9 cellular contexts compared by ENCODE assay signal in the genomic region with DNA sequence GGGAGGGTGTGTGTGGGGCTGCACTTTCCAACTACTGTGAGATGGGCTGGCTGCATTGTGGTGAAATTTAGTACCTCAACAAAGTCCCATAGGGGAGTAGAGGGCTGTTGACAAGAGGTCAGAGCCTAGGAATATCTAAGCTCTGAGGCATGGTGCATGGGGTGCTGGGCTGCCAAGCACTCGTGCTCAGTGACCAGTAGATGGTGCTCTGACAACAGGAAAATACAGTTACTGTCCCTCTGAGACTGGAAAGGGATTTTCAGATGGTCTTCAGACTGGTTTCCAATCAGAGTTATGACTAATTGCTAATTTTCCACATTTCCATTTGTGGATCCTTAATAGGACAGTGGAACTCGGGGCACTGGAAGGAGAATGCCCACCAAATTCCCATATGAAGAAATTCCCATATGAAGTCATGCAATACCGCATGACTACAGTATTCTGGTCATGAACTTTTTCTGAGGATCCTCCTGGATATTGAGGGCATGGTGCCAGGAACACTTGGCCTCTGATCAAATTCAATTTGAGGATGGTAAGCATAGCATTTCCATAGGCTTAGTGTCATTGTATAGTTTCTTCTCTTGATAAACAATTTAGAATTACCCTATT. TPM values are rescaled to one million over a fixed set of nuclear protein-coding genes. Genes with fewer than 3 reads are reported as not detected.
DNase-seq lines count a peak whose midpoint lies in the region; ATAC-seq, FAIRE-seq and TF ChIP-seq lines count a peak whose summit lies in the region.
"Had no signal": no experiment of that assay in that cellular context is flagged by ENCODE, and none has a peak within 500 bp of the region (broad histone marks: within the 10 kb centered on the region; RNA-seq: fewer than 3 reads in every experiment).

No MANE protein-coding gene starts in this region.

- RAD21 ChIA-PET in GM12878 (lab: Charles Lee; ENCODE audit: unreplicated experiment) = interaction anchor here (0.5 to 17.7 kb wide), 41 partner anchors 10 to 601 kb away, joined by 3 to 299 read pairs (median 4); no protein-coding TSS in a partner anchor

- POLR2A ChIA-PET in GM12878 (lab: Charles Lee) = interaction anchor here (0.8 to 3.7 kb wide), 6 partner anchors 12 to 602 kb away, joined by 3 to 33 read pairs (median 4); no protein-coding TSS in a partner anchor

- FAIRE-seq in GM12878 (lab: Jason Lieb, UNC) = peak; percentile 97
- FAIRE-seq: colon had no signal

- H2AFZ ChIP-seq in OCI-LY1 (ENCODE audit: low read length) (no peak overlapping the region), GM12878 (ENCODE audit: control insufficient read depth, low read depth, low read length) (no peak overlapping the region)

- TF ChIP-seq CTCF in OCI-LY1 (IDR thresholded peaks at IDR 0.05; ENCODE audit: low read length) = peak; percentile 74
- peak; percentile 87 to 95 (median 92) for TF ChIP-seq CTCF in GM12878 (IDR thresholded peaks at IDR 0.05 in 2 of 3, conservative IDR thresholded peaks at IDR 0.05 in 1 of 3; ENCODE audit: control insufficient read depth in 2 of 3, extremely low read depth in 1 of 3, insufficient read depth in 1 of 3, low read depth in 3 of 3, low read length in 3 of 3)

- H4K20me1 ChIP-seq in OCI-LY1 (ENCODE audit: insufficient read depth, low read length) = no peaks in the 10 kb centered on the region
- H4K20me1 ChIP-seq in GM12878 (ENCODE audit: control insufficient read depth, insufficient read depth) = no peaks in the 10 kb centered on the region

- H3K9me3 ChIP-seq in OCI-LY1 (ENCODE audit: low read length) (no peaks in the 10 kb centered on the region), GM12878 (replicated peaks; ENCODE audit: control insufficient read depth, insufficient read depth, low read length) (no peaks in the 10 kb centered on the region)

- H3K27me3 ChIP-seq in OCI-LY1 (ENCODE audit: insufficient read depth, low read length) (no peaks in the 10 kb centered on the region), GM12878 (replicated peaks in 1 of 2; ENCODE audit: control insufficient read depth in 2 of 2, insufficient read depth in 2 of 2, low read length in 1 of 2) (no peaks in the 10 kb centered on the region)

- BruUV-seq in GM12878 (replicated peaks; lab: Mats Ljungman, UMichigan) = no TSS peak

- peak; percentile 57 for DNase-seq in EL
- peak; percentile 51 for DNase-seq in Jurkat, Clone E6-1 (ENCODE audit: low read depth, low spot score)
- DNase-seq in GM12878 (ENCODE audit: low read depth, low spot score) = peak; percentile 56
- DNase-seq in iPS-NIHi11 (ENCODE audit: low spot score) = peak; percentile 82
- peak; percentile 34 for DNase-seq in stimulated activated CD8-positive, alpha-beta memory T cell treated with anti-CD3 and anti-CD28 coated beads, Interleukin-4, amount 100 ng/mL, for 48 hours
- DNase-seq in OCI-M2 (lab: John Stamatoyannopoulos, UW; ENCODE audit: unreplicated experiment) = no peak

- SMC1A ChIA-PET in GM12878 (lab: Charles Lee; ENCODE audit: uncharacterized antibody, unreplicated experiment) = interaction anchor here (0.6 to 21.3 kb wide), 39 partner anchors 8 to 916 kb away, joined by 3 to 260 read pairs (median 5); no protein-coding TSS in a partner anchor

- no peaks in the 10 kb centered on the region for H3K4me1 ChIP-seq in OCI-LY1 (ENCODE audit: insufficient read depth, low read length, severe bottlenecking)
- H3K4me1 ChIP-seq in GM12878 (ENCODE audit: control insufficient read depth, insufficient read depth, low read length) = peaks cover 20% of the 10 kb centered on the region

- no peak for TF ChIP-seq EP300 in GM12878 (IDR thresholded peaks at IDR 0.05; ENCODE audit: borderline replicate concordance in 1 of 2, control insufficient read depth in 1 of 2, low read depth in 2 of 2, low read length in 2 of 2)

- peak; percentile 62 for ATAC-seq in GM21360 (IDR thresholded peaks at IDR 0.05; ENCODE audit: unreplicated experiment)
- ATAC-seq in GM12878 = peak; percentile 66

- peak; percentile 95 for TF ChIP-seq RAD21 in GM12878 (IDR thresholded peaks at IDR 0.05; ENCODE audit: insufficient read depth, low read depth, low read length)

- H3K9me2 ChIP-seq in OCI-LY1 (ENCODE audit: low read depth, low read length) = no peaks in the 10 kb centered on the region

- H3K4me3 ChIP-seq in Jurkat, Clone E6-1 (ENCODE audit: low read length) = no peak overlapping the region
- no peak overlapping the region for H3K4me3 ChIP-seq in OCI-LY1 (ENCODE audit: low read depth, low read length, poor library complexity, severe bottlenecking)
- H3K4me3 ChIP-seq in GM12878 = no peak overlapping the region

- H3K9ac ChIP-seq in OCI-LY1 (ENCODE audit: low read length) (no peak overlapping the region), GM12878 (ENCODE audit: control insufficient read depth, insufficient read depth, low read length) (no peak overlapping the region)

- no peak overlapping the region for H3K27ac ChIP-seq in OCI-LY1 (ENCODE audit: low read depth, low read length, poor library complexity, severe bottlenecking)
- no peak overlapping the region for H3K27ac ChIP-seq in GM12878 (ENCODE audit: control insufficient read depth, insufficient read depth)

- intact Hi-C loops in GM12878 (cut with micrococcal nuclease; ENCODE audit: unreplicated experiment) = loop anchor here (1.0 to 5.0 kb wide), 5 partner anchors 49 to 576 kb away; no protein-coding TSS in a partner anchor

- no peaks in the 10 kb centered on the region for H3F3A ChIP-seq in OCI-LY1 (ENCODE audit: insufficient read depth, low read length)

- H3K79me2 ChIP-seq in OCI-LY1 (ENCODE audit: insufficient read depth, low read length) (no peaks in the 10 kb centered on the region), GM12878 (ENCODE audit: control insufficient read depth, insufficient read depth, low read length) (peaks cover 10% of the 10 kb centered on the region)

- 33% methylated on average over 3 of the region's 3 CpGs for WGBS in GM12878 (ENCODE audit: insufficient coverage, insufficient replicate concordance, low lambda C conversion rate, missing lambda C conversion rate)

- H3K4me2 ChIP-seq in OCI-LY1 (ENCODE audit: low read length) (no peak overlapping the region), GM12878 (ENCODE audit: control insufficient read depth, insufficient read depth) (0 out of 2 replicates have a peak overlapping the region, but pooled peaks have one; percentile 4)

- H3K36me3 ChIP-seq in OCI-LY1 (ENCODE audit: insufficient read depth, low read length) (no peaks in the 10 kb centered on the region), GM12878 (ENCODE audit: control insufficient read depth in 2 of 2, insufficient read depth in 2 of 2, low read length in 1 of 2) (no peaks in the 10 kb centered on the region)

- in situ Hi-C loops in GM12878 (cut with MboI) = loop anchor here (5.0 kb wide), 3 partner anchors 198 to 568 kb away; no protein-coding TSS in a partner anchor

- CTCF ChIA-PET in GM12878 (lab: Yijun Ruan, JAX) = interaction anchor here (0.6 to 16.8 kb wide), 60 partner anchors 8 to 918 kb away, joined by 3 to 319 read pairs (median 5); no protein-coding TSS in a partner anchor

- TF ChIP-seq POLR2A in GM12878 (IDR thresholded peaks at IDR 0.05; ENCODE audit: low read depth, low read length) = no peak

TF ChIP-seq in GM12878, 131 proteins besides CTCF, POLR2A, EP300 and RAD21 (continues in another document):
- TF ChIP-seq NFYA (IDR thresholded peaks at IDR 0.05; ENCODE audit: borderline replicate concordance, low read depth, low read length) (no peak), NFIC (IDR thresholded peaks at IDR 0.05; ENCODE audit: low read depth, low read length) (no peak), SMARCA5 (IDR thresholded peaks at IDR 0.05) (0 out of 2 replicates have a peak, but pooled peaks have one; percentile 22), BCL11A (IDR thresholded peaks at IDR 0.05; ENCODE audit: low read depth, low read length) (no peak), RUNX3 (IDR thresholded peaks at IDR 0.05; ENCODE audit: low read length) (peak; percentile 6; the same call in 1 of the 2 replicates), BRCA1 (IDR thresholded peaks at IDR 0.05; ENCODE audit: low read depth, low read length) (no peak)

RNA-seq across cellular contexts. Expression of a gene that starts 4.1 kb away (rescaled TPM):
- polyA plus RNA-seq in Jurkat, Clone E6-1 (2012; ENCODE audit: insufficient read depth, insufficient read length) = not detected
- total RNA-seq in GM12878 (2013; cell fraction: nucleolus; rRNA removed) = 378 and 432 TPM in 2 replicates
- total RNA-seq in GM12878 (2014; rRNA removed) (12.9 TPM in 2 replicates), GM12878 (2014; rRNA removed; fragmentation: Illumina TruSeq; extraction: Trizol) (6.4 and 7.4 TPM in 2 replicates), GM12878 (2021) (19.4 and 22.0 TPM in 2 replicates)
- polyA plus RNA-seq in GM12878 (2011; ENCODE audit: low read depth) = 3.4 TPM
- polyA plus RNA-seq in GM12878 (2011; rRNA removed) (13.6 and 20.5 TPM in 2 replicates), GM12878 (2014; fragmentation: Illumina TruSeq; extraction: Trizol) (5.1 and 5.7 TPM in 2 replicates), GM12878 (2014; fragmentation: Nextera tagmentation; extraction: Ambion mirVana) (1 to 10 TPM in 1 of 2 experiments, under 1 TPM in 1; 0.57 to 1.7 TPM), GM12878 (2014; rRNA removed) (10.2 and 10.3 TPM in 2 replicates), GM12878 (2016; fragmentation: Nextera tagmentation; extraction: Ambion mirVana) (1 to 10 TPM; 7.8 to 9.1 TPM)
- polyA plus RNA-seq in GM12878 (2011; cell fraction: cytosol; rRNA removed) = 12.0 and 12.8 TPM in 2 replicates
- 112 and 120 TPM in 2 replicates for polyA plus RNA-seq in GM12878 (2011; cell fraction: nucleus; rRNA removed)
- 6.3 and 6.5 TPM in 2 replicates for polyA plus RNA-seq in GM12878 (2012)
- 83.5 and 100 TPM in 2 replicates for polyA minus RNA-seq in GM12878 (2011; rRNA and poly(A)+ RNA removed)
- polyA minus RNA-seq in GM12878 (2011; cell fraction: cytosol; rRNA and poly(A)+ RNA removed) = 12.8 and 16.5 TPM in 2 replicates
- polyA minus RNA-seq in GM12878 (2011; cell fraction: nucleus; rRNA and poly(A)+ RNA removed) = 82.6 and 113 TPM in 2 replicates
